19 cellular contexts compared by ENCODE assay signal in genomic region chr2:239482801-239483712, GRCh38.
"Had no signal": no experiment of that assay in that cellular context is flagged by ENCODE, and none has a peak within 500 bp of the region (broad histone marks: within the 10 kb centered on the region; RNA-seq: fewer than 3 reads in every experiment).

No MANE protein-coding gene starts in this region.

- H3K27me3 Mint-ChIP-seq: activated naive CD4-positive, alpha-beta T cell treated with anti-CD3 and anti-CD28 coated beads, Interleukin-2, amount 50 U/mL, for 24 hours; stimulated activated naive CD8-positive, alpha-beta T cell treated with anti-CD3 and anti-CD28 coated beads, Interleukin-15, Interleukin-2, amounts not matched to agents 100 ng/mL and 50 ng/mL, for 24 hours had no signal

- H3K27ac Mint-ChIP-seq: activated naive CD4-positive, alpha-beta T cell treated with anti-CD3 and anti-CD28 coated beads, Interleukin-2, amount 50 U/mL, for 24 hours; activated T-cell treated with anti-CD3 and anti-CD28 coated beads, Interleukin-2, amount 50 U/mL, for 72 hours; dendritic cell treated with granulocyte-macrophage colony-stimulating factor and Interleukin-4, amounts not matched to agents 40 ng/mL and 50 ng/mL, for 4 days; natural killer cell; stimulated activated naive CD8-positive, alpha-beta T cell treated with anti-CD3 and anti-CD28 coated beads, Interleukin-15, Interleukin-2, amounts not matched to agents 100 ng/mL and 50 ng/mL, for 24 hours; T-helper 1 cell treated with Interleukin-12 subunit alpha and Interleukin-12 subunit beta and Interleukin-4 antibody, amounts not matched to agents 30 μg/mL and 1 μg/mL, for 36 hours had no signal

- H3K9me3 Mint-ChIP-seq: activated naive CD4-positive, alpha-beta T cell treated with anti-CD3 and anti-CD28 coated beads, Interleukin-2, amount 50 U/mL, for 24 hours; activated T-cell treated with anti-CD3 and anti-CD28 coated beads, Interleukin-2, amount 50 U/mL, for 72 hours; dendritic cell treated with granulocyte-macrophage colony-stimulating factor and Interleukin-4, amounts not matched to agents 40 ng/mL and 50 ng/mL, for 4 days; natural killer cell; stimulated activated naive CD8-positive, alpha-beta T cell treated with anti-CD3 and anti-CD28 coated beads, Interleukin-15, Interleukin-2, amounts not matched to agents 100 ng/mL and 50 ng/mL, for 24 hours; T-helper 1 cell treated with Interleukin-12 subunit alpha and Interleukin-12 subunit beta and Interleukin-4 antibody, amounts not matched to agents 30 μg/mL and 1 μg/mL, for 36 hours had no signal

- H3K36me3 Mint-ChIP-seq: activated naive CD4-positive, alpha-beta T cell treated with anti-CD3 and anti-CD28 coated beads, Interleukin-2, amount 50 U/mL, for 24 hours; natural killer cell had no signal

- H3K4me1 ChIP-seq: breast epithelium, esophagus muscularis mucosa, uterus had no signal

- H3K9me3 ChIP-seq: breast epithelium, esophagus muscularis mucosa, tibial nerve, uterus had no signal

- FAIRE-seq: astrocyte, endothelial cell of umbilical vein had no signal

- H3K4me3 Mint-ChIP-seq: activated naive CD4-positive, alpha-beta T cell treated with anti-CD3 and anti-CD28 coated beads, Interleukin-2, amount 50 U/mL, for 24 hours; activated T-cell treated with anti-CD3 and anti-CD28 coated beads, Interleukin-2, amount 50 U/mL, for 72 hours; dendritic cell treated with granulocyte-macrophage colony-stimulating factor and Interleukin-4, amounts not matched to agents 40 ng/mL and 50 ng/mL, for 4 days; natural killer cell; stimulated activated naive CD8-positive, alpha-beta T cell treated with anti-CD3 and anti-CD28 coated beads, Interleukin-15, Interleukin-2, amounts not matched to agents 100 ng/mL and 50 ng/mL, for 24 hours; T-helper 1 cell treated with Interleukin-12 subunit alpha and Interleukin-12 subunit beta and Interleukin-4 antibody, amounts not matched to agents 30 μg/mL and 1 μg/mL, for 36 hours had no signal

- H3K4me1 Mint-ChIP-seq: activated naive CD4-positive, alpha-beta T cell treated with anti-CD3 and anti-CD28 coated beads, Interleukin-2, amount 50 U/mL, for 24 hours; natural killer cell had no signal

- ATAC-seq: activated T-cell treated with anti-CD3 and anti-CD28 coated beads, Interleukin-2, amount 50 U/mL, for 72 hours; left cardiac atrium; natural killer cell had no signal

- H3K27me3 ChIP-seq: tibial nerve, uterus had no signal

- H3K36me3 ChIP-seq: breast epithelium, esophagus muscularis mucosa, tibial nerve, uterus had no signal

- H3K4me3 ChIP-seq: breast epithelium, esophagus muscularis mucosa, tibial nerve, uterus had no signal

- DNase-seq: activated CD4-positive, alpha-beta T cell treated with anti-CD3 and anti-CD28 coated beads, Interleukin-2, amount 50 U/mL, for 4 hours; activated CD4-positive, CD25-positive, alpha-beta regulatory T cell treated with anti-CD3 and anti-CD28 coated beads, Interleukin-2, amount 50 U/mL, for 72 hours; activated effector memory CD4-positive, alpha-beta T cell treated with anti-CD3 and anti-CD28 coated beads, Interleukin-2, amount 50 U/mL, for 16 hours; activated T-cell treated with anti-CD3 and anti-CD28 coated beads, Interleukin-2, amount 50 U/mL, for 72 hours; cerebellar nuclear complex; effector memory CD4-positive, alpha-beta T cell; left cardiac atrium; natural killer cell; stimulated activated CD4-positive, alpha-beta T cell treated with anti-CD3 and anti-CD28 coated beads, Interleukin-12 subunit alpha, Interleukin-12 subunit beta, amount 100 ng/mL, for 4 hours; uterus had no signal
